ENCODE assay signal across 17 cellular contexts in the genomic region with DNA sequence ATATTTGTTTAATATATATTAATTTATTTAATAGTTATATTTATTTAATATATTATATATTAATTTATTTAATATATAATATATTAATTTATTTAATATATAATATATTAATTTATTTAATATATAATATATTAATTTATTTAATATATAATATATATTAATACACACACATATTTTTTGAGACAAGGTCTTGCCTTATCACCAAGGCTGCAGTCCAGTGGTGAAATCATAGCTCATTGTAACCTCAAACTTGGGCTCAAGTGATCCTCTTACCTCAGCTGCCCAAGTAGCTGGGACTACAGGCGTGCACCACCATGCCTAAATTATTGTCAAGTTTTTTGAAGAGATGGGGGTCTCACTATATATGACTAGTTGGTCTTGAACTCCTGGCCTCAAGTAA.
"Had no signal": no experiment of that assay in that cellular context is flagged by ENCODE, and none has a peak within 500 bp of the region (broad histone marks: within the 10 kb centered on the region; RNA-seq: fewer than 3 reads in every experiment).

No MANE protein-coding gene starts in this region.

- H3K4me3 ChIP-seq: coronary artery, gastroesophageal sphincter, left ventricle myocardium inferior, lower lobe of right lung, tibial artery, upper lobe of left lung, uterus had no signal

- H3K36me3 ChIP-seq: gastroesophageal sphincter, left ventricle myocardium inferior, lower lobe of right lung, upper lobe of left lung, uterus had no signal

- H3K9me3 ChIP-seq: gastroesophageal sphincter, left ventricle myocardium inferior, tibial artery, upper lobe of left lung, uterus had no signal

- ATAC-seq: esophagus mucosa, gastroesophageal sphincter, lower lobe of right lung, sciatic nerve had no signal

- H3K27me3 ChIP-seq: gastroesophageal sphincter, tibial artery, upper lobe of left lung, uterus had no signal

- H3K27ac ChIP-seq: coronary artery, gastroesophageal sphincter, left ventricle myocardium inferior, lower lobe of right lung, tibial artery, upper lobe of left lung, uterus had no signal

- H3K4me1 ChIP-seq: gastroesophageal sphincter, left ventricle myocardium inferior, lower lobe of right lung, tibial artery, upper lobe of left lung, uterus had no signal

- DNase-seq: effector CD4-positive, alpha-beta T cell; glutamatergic neuron; islet precursor cell; left ventricle myocardium inferior; lower lobe of right lung; mesendoderm; naive B cell; posterior cingulate gyrus; stimulated activated CD4-positive, alpha-beta T cell treated with anti-CD3 and anti-CD28 coated beads, Interleukin-2, amount 100 ng/mL, for 48 hours; stimulated activated naive CD4-positive, alpha-beta T cell treated with Interleukin-2 at 50 U/mL for 16 hours; tibial artery; upper lobe of left lung; uterus had no signal
